ENCODE assay signal across 31 cellular contexts in genomic region chr16:20683812-20684211, GRCh38. TPM values are rescaled to one million over a fixed set of nuclear protein-coding genes. Genes with fewer than 3 reads are reported as not detected.
DNase-seq lines count a peak whose midpoint lies in the region; ATAC-seq, FAIRE-seq and TF ChIP-seq lines count a peak whose summit lies in the region.
"Had no signal": no experiment of that assay in that cellular context is flagged by ENCODE, and none has a peak within 500 bp of the region (broad histone marks: within the 10 kb centered on the region; RNA-seq: fewer than 3 reads in every experiment).

No MANE protein-coding gene starts in this region.

- CTCF ChIA-PET in activated CD4-positive, alpha-beta T cell treated with anti-CD3 and anti-CD28 coated beads for 36 hours (lab: Charles Lee), result interaction anchor here (0.7 to 1.1 kb wide), 2 partner anchors 15 to 18 kb away, joined by 3 read pairs; no protein-coding TSS in a partner anchor
- CTCF ChIA-PET in K562 (lab: Yijun Ruan, JAX; ENCODE audit: low intra/inter-chr PET ratio), result interaction anchor here (0.9 kb wide), 1 partner anchor 25 kb away, joined by 3 read pairs; no protein-coding TSS in a partner anchor

- TF ChIP-seq EP300 in K562 (IDR thresholded peaks at IDR 0.05; ENCODE audit: low read length), result no peak

- no peak overlapping the region for H3K4me3 ChIP-seq in K562
- H3K4me3 ChIP-seq: esophagus squamous epithelium, heart left ventricle, left ventricle myocardium inferior, Peyer's patch, skin epidermis, tibial artery had no signal

- BruUV-seq in K562 (replicated peaks; lab: Mats Ljungman, UMichigan), result no TSS peak

- H3K4me2 ChIP-seq in K562 (ENCODE audit: insufficient read depth, low read length), result no peak overlapping the region

- H3K27me3 Mint-ChIP-seq in activated CD4-positive, alpha-beta T cell treated with anti-CD3 and anti-CD28 coated beads for 36 hours, result no peaks in the 10 kb centered on the region
- no peaks in the 10 kb centered on the region for H3K27me3 Mint-ChIP-seq in type B pancreatic cell
- H3K27me3 Mint-ChIP-seq: CD4-positive, alpha-beta T cell had no signal

- intact Hi-C loops in activated CD4-positive, alpha-beta T cell treated with anti-CD3 and anti-CD28 coated beads for 36 hours (cut with DNase I, micrococcal nuclease), result loop anchor here in 1 of 2 experiments (2.0 kb wide), 1 partner anchor 19 kb away; no protein-coding TSS in a partner anchor
- intact Hi-C loops in K562 (cut with micrococcal nuclease), result loop anchor here (5.0 kb wide), 1 partner anchor 58 kb away; the partner anchor contains the start of gene THUMPD1

- TF ChIP-seq RAD21 in K562 (CRISPR knock-in tag; conservative IDR thresholded peaks at IDR 0.05 in 1 of 2, IDR thresholded peaks at IDR 0.05 in 1 of 2), result no peak

- H3K27ac ChIP-seq in K562 (ENCODE audit: extremely low read depth, low read depth, low read length), result no peak overlapping the region
- H3K27ac ChIP-seq: esophagus squamous epithelium, heart left ventricle, left ventricle myocardium inferior, Peyer's patch, skin epidermis, tibial artery had no signal

- POLR2A ChIA-PET in activated CD4-positive, alpha-beta T cell treated with anti-CD3 and anti-CD28 coated beads for 36 hours (lab: Charles Lee), result no interaction called here
- POLR2A ChIA-PET in K562 (lab: Yijun Ruan, JAX), result interaction anchor here (2.9 kb wide), 1 partner anchor 11 kb away, joined by 14 read pairs; no protein-coding TSS in a partner anchor

- no peak overlapping the region for H3K4me3 Mint-ChIP-seq in activated CD4-positive, alpha-beta T cell treated with anti-CD3 and anti-CD28 coated beads for 36 hours
- H3K4me3 Mint-ChIP-seq in type B pancreatic cell, result no peak overlapping the region
- H3K4me3 Mint-ChIP-seq: CD4-positive, alpha-beta T cell; HFFc6 had no signal

- in situ Hi-C loops in K562 (cut with MboI), result no loop called here

- H3K79me2 ChIP-seq in K562 (ENCODE audit: control insufficient read depth, insufficient read depth, low read length), result no peaks in the 10 kb centered on the region

- no peaks in the 10 kb centered on the region; the same call in 2 of the 3 replicates for H3K36me3 ChIP-seq in K562 (ENCODE audit: control insufficient read depth, insufficient read depth, low read length)
- H3K36me3 ChIP-seq: esophagus squamous epithelium, left ventricle myocardium inferior, Peyer's patch, tibial artery had no signal

- H3K9me3 ChIP-seq in K562 (replicated peaks; ENCODE audit: control insufficient read depth, insufficient read depth, low read depth, low read length), result no peaks in the 10 kb centered on the region
- H3K9me3 ChIP-seq: esophagus squamous epithelium, Peyer's patch, tibial artery had no signal

- DNase-seq in activated CD4-positive, alpha-beta T cell treated with anti-CD3 and anti-CD28 coated beads for 36 hours, result no peak
- no peak for DNase-seq in activated CD4-positive, alpha-beta T cell treated with anti-CD3 and anti-CD28 coated beads, Interleukin-2, amount 50 U/mL, for 4 hours
- DNase-seq in stimulated activated CD4-positive, alpha-beta T cell treated with anti-CD3 and anti-CD28 coated beads, Interleukin-15, amount 100 ng/mL, for 24 hours, result peak; percentile 22
- DNase-seq in stimulated activated CD4-positive, alpha-beta T cell treated with anti-CD3 and anti-CD28 coated beads, Interleukin-2, amount 100 ng/mL, for 48 hours, result no peak
- DNase-seq in K562 (ENCODE audit: extremely low read depth in 1 of 4, low spot score in 3 of 4) (no peak), type B pancreatic cell (ENCODE audit: extremely low spot score, unreplicated experiment) (no peak), SK-N-DZ (ENCODE audit: low spot score) (no peak)
- DNase-seq: activated effector memory CD4-positive, alpha-beta T cell treated with Interleukin-2 at 50 U/mL for 16 hours; CD4-positive, alpha-beta T cell; DMS79 treated with DMSO at 0.1 percent for 48 hours; esophagus squamous epithelium; foreskin melanocyte; GF-D8; GOT3; heart left ventricle; HFFc6; islet precursor cell; left ventricle myocardium inferior; NCI-H1048; NCI-H2107; Peyer's patch; SIG-M5; T1000; tibial artery had no signal

- WGBS in K562 (ENCODE audit: insufficient coverage, low coverage, missing lambda C conversion rate), result 21% methylated on average over 1 of the region's 1 CpG

- no peak overlapping the region for H2AFZ ChIP-seq in K562 (ENCODE audit: low read depth, low read length)

- no peak for FAIRE-seq in K562 (lab: Jason Lieb, UNC)
- FAIRE-seq: A204.1, endometrium had no signal

- peak overlapping the region; percentile 69 for H3K27ac Mint-ChIP-seq in activated CD4-positive, alpha-beta T cell treated with anti-CD3 and anti-CD28 coated beads for 36 hours
- H3K27ac Mint-ChIP-seq in type B pancreatic cell, result peak overlapping the region; percentile 45
- H3K27ac Mint-ChIP-seq: CD4-positive, alpha-beta T cell; HFFc6 had no signal

- TF ChIP-seq CTCF in K562 (IDR thresholded peaks at IDR 0.05 in 2 of 3, conservative IDR thresholded peaks at IDR 0.05 in 1 of 3; ENCODE audit: insufficient read depth in 2 of 3, low read depth in 1 of 3, low read length in 3 of 3) (no peak), type B pancreatic cell (conservative IDR thresholded peaks at IDR 0.05) (no peak)

- ATAC-seq in activated CD4-positive, alpha-beta T cell treated with anti-CD3 and anti-CD28 coated beads for 36 hours, result peak; percentile 95
- ATAC-seq in K562, result no peak
- no peak for ATAC-seq in GM21529 (IDR thresholded peaks at IDR 0.05; ENCODE audit: unreplicated experiment)
- ATAC-seq: heart left ventricle had no signal

- peaks cover 3 to 26% of the 10 kb centered on the region in 2 experiments; a peak in 2 of 5 replicates for H3K4me1 ChIP-seq in K562 (replicated peaks in 1 of 2; ENCODE audit: control insufficient read depth in 2 of 2, insufficient read depth in 2 of 2, low read length in 2 of 2)
- H3K4me1 ChIP-seq: esophagus squamous epithelium, Peyer's patch, tibial artery had no signal

- no peak overlapping the region for H3K9ac ChIP-seq in K562 (ENCODE audit: insufficient read depth in 1 of 2, low read depth in 2 of 2, low read length in 2 of 2)

- no peaks in the 10 kb centered on the region for H3K36me3 Mint-ChIP-seq in activated CD4-positive, alpha-beta T cell treated with anti-CD3 and anti-CD28 coated beads for 36 hours (ENCODE audit: low read depth)
- H3K36me3 Mint-ChIP-seq in type B pancreatic cell, result peaks cover 13% of the 10 kb centered on the region

- peaks cover 14% of the 10 kb centered on the region for H3K4me1 Mint-ChIP-seq in activated CD4-positive, alpha-beta T cell treated with anti-CD3 and anti-CD28 coated beads for 36 hours
- peaks cover 9% of the 10 kb centered on the region for H3K4me1 Mint-ChIP-seq in type B pancreatic cell (ENCODE audit: unreplicated experiment)

- H3K27me3 ChIP-seq in K562 (ENCODE audit: control insufficient read depth in 2 of 2, insufficient read depth in 2 of 2, low read length in 2 of 2), result no peaks in the 10 kb centered on the region
- H3K27me3 ChIP-seq: esophagus squamous epithelium, heart left ventricle, Peyer's patch, tibial artery had no signal

- H3K9me1 ChIP-seq in K562 (ENCODE audit: control insufficient read depth, insufficient read depth, low read length), result no peaks in the 10 kb centered on the region

- no peak for TF ChIP-seq POLR2A in K562 (conservative IDR thresholded peaks at IDR 0.05)

- no peaks in the 10 kb centered on the region for H3K9me3 Mint-ChIP-seq in activated CD4-positive, alpha-beta T cell treated with anti-CD3 and anti-CD28 coated beads for 36 hours (ENCODE audit: low read depth)
- no peaks in the 10 kb centered on the region for H3K9me3 Mint-ChIP-seq in type B pancreatic cell
- H3K9me3 Mint-ChIP-seq: CD4-positive, alpha-beta T cell; HFFc6 had no signal

- no peaks in the 10 kb centered on the region for H4K20me1 ChIP-seq in K562 (replicated peaks; ENCODE audit: control insufficient read depth, insufficient read depth, low read length)

RNA-seq across cellular contexts. Expression of gene ACSM1, which starts 13.7 kb away (rescaled TPM):
- total RNA-seq in activated CD4-positive, alpha-beta T cell treated with anti-CD3 and anti-CD28 coated beads for 36 hours, result not detected
- total RNA-seq in K562 (2011; cell fraction: chromatin; rRNA removed; ENCODE audit: low replicate concordance), result 0.49 and 0.53 TPM in 2 replicates
- 0.39 TPM in 1 of 2 replicates, not detected in the other for total RNA-seq in K562 (2011; cell fraction: nucleolus; rRNA removed)
- 0.22 and 0.38 TPM in 2 replicates for total RNA-seq in K562 (2011; cell fraction: nucleoplasm; rRNA removed)
- total RNA-seq in K562 (2014; rRNA removed) (0.09 and 0.37 TPM in 2 replicates), K562 (2014; rRNA removed; fragmentation: Illumina TruSeq; extraction: Trizol) (0.25 and 0.29 TPM in 2 replicates), K562 (2015; rRNA removed; fragmentation: Illumina TruSeq; extraction: Trizol) (0.18 TPM in 1 of 2 replicates, not detected in the other), K562 (2021) (0.20 and 0.24 TPM in 2 replicates), type B pancreatic cell (ENCODE audit: low replicate concordance) (0.36 TPM in 1 of 2 replicates, not detected in the other)
- polyA plus RNA-seq in K562 (2011; rRNA removed) (0.50 and 1.9 TPM in 2 replicates), K562 (2014; fragmentation: Illumina TruSeq; extraction: Trizol) (0.15 and 0.28 TPM in 2 replicates), K562 (2014; fragmentation: Nextera tagmentation; extraction: Ambion mirVana) (under 1 TPM; 0.08 to 0.23 TPM), K562 (2014; rRNA removed) (0.11 and 0.16 TPM in 2 replicates)
- 1.1 and 2.1 TPM in 2 replicates for polyA plus RNA-seq in K562 (2011; cell fraction: cytosol; rRNA removed)
- polyA plus RNA-seq in K562 (2011; cell fraction: nucleus; rRNA removed), result 0.68 and 1.9 TPM in 2 replicates
- 0.22 and 2.0 TPM in 2 replicates for polyA plus RNA-seq in K562 (2012)
- polyA minus RNA-seq in K562 (2011; rRNA and poly(A)+ RNA removed), result 0.70 and 0.99 TPM in 2 replicates
- not detected in 2 replicates for polyA minus RNA-seq in K562 (2011; cell fraction: cytosol; rRNA and poly(A)+ RNA removed)
- 0.67 TPM in 1 of 2 replicates, not detected in the other for polyA minus RNA-seq in K562 (2011; cell fraction: nucleus; rRNA and poly(A)+ RNA removed)
- polyA plus RNA-seq in SK-N-DZ (2014; cell fraction: cytosol; rRNA removed), result not detected in 2 replicates
- polyA plus RNA-seq in SK-N-DZ (2014; cell fraction: nucleus; rRNA removed), result not detected in 2 replicates
- total RNA-seq: dermis microvascular lymphatic vessel endothelial cell, HFFc6, mesenteric fat pad, myocyte, Peyer's patch had no signal

RNA-seq across cellular contexts. Expression of gene THUMPD1, which starts 57.8 kb away (rescaled TPM):
- total RNA-seq in activated CD4-positive, alpha-beta T cell treated with anti-CD3 and anti-CD28 coated beads for 36 hours, result 10 to 100 TPM; 38.0 to 48.2 TPM
- 40.9 and 98.8 TPM in 2 replicates for total RNA-seq in K562 (2011; cell fraction: chromatin; rRNA removed; ENCODE audit: low replicate concordance)
- total RNA-seq in K562 (2011; cell fraction: nucleolus; rRNA removed), result 43.0 and 43.4 TPM in 2 replicates
- 37.9 and 44.9 TPM in 2 replicates for total RNA-seq in K562 (2011; cell fraction: nucleoplasm; rRNA removed)
- total RNA-seq in K562 (2014; rRNA removed) (64.0 and 89.4 TPM in 2 replicates), K562 (2014; rRNA removed; fragmentation: Illumina TruSeq; extraction: Trizol) (77.5 and 94.0 TPM in 2 replicates), K562 (2015; rRNA removed; fragmentation: Illumina TruSeq; extraction: Trizol) (92.6 and 101 TPM in 2 replicates), K562 (2021) (53.6 and 56.8 TPM in 2 replicates), type B pancreatic cell (ENCODE audit: low replicate concordance) (38.5 and 39.0 TPM in 2 replicates)
- polyA plus RNA-seq in K562 (2011; rRNA removed) (42.2 and 42.7 TPM in 2 replicates), K562 (2014; fragmentation: Illumina TruSeq; extraction: Trizol) (54.0 and 57.4 TPM in 2 replicates), K562 (2014; fragmentation: Nextera tagmentation; extraction: Ambion mirVana) (10 to 100 TPM; 37.8 to 41.0 TPM), K562 (2014; rRNA removed) (53.3 and 54.8 TPM in 2 replicates)
- polyA plus RNA-seq in K562 (2011; cell fraction: cytosol; rRNA removed), result 55.6 and 89.3 TPM in 2 replicates
- 31.3 and 35.5 TPM in 2 replicates for polyA plus RNA-seq in K562 (2011; cell fraction: nucleus; rRNA removed)
- 31.6 and 37.8 TPM in 2 replicates for polyA plus RNA-seq in K562 (2012)
- polyA minus RNA-seq in K562 (2011; rRNA and poly(A)+ RNA removed), result 85.1 and 110 TPM in 2 replicates
- 48.6 and 51.1 TPM in 2 replicates for polyA minus RNA-seq in K562 (2011; cell fraction: cytosol; rRNA and poly(A)+ RNA removed)
- 82.7 and 131 TPM in 2 replicates for polyA minus RNA-seq in K562 (2011; cell fraction: nucleus; rRNA and poly(A)+ RNA removed)
- polyA plus RNA-seq in SK-N-DZ (2014; cell fraction: cytosol; rRNA removed), result 26.9 and 33.4 TPM in 2 replicates
- 25.8 and 32.2 TPM in 2 replicates for polyA plus RNA-seq in SK-N-DZ (2014; cell fraction: nucleus; rRNA removed)
